9 cellular contexts compared by ENCODE assay signal in the genomic region with DNA sequence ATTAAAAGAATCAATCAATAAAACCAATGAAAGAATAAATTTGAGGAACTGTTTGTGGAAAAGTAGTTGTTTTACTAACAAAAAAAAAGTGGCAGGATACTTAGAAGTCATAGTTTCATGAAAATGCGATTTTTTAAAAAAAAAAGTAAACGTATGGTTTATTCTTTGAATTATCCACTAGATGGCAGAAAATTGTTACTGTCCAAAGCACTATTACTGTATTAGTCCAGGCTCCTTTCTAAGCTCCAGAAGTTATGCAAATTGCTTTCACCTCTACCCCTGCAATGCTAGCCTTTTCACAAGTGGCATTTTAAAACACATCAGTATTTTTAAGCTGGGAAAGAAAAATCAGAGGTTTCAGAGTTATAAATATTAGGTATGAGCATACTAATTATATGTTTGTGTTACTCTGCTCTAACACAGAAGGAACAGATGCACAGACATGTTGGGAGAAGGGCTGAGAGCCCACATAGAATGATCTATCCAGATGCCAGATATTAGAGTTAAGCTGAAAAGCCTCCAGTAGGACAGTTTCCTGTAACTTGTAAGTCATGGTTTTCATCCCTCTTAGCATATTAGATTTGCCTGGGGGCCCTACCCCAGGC.
DNase-seq lines count a peak whose midpoint lies in the region; ATAC-seq, FAIRE-seq and TF ChIP-seq lines count a peak whose summit lies in the region.
"Had no signal": no experiment of that assay in that cellular context is flagged by ENCODE, and none has a peak within 500 bp of the region (broad histone marks: within the 10 kb centered on the region; RNA-seq: fewer than 3 reads in every experiment).

No MANE protein-coding gene starts in this region.

- no peak overlapping the region for H2BK12ac ChIP-seq in H1 (ENCODE audit: low read depth, low read length)

- H3K4me1 Mint-ChIP-seq in neural progenitor cell = no peaks in the 10 kb centered on the region
- peaks cover 3% of the 10 kb centered on the region for H3K4me1 Mint-ChIP-seq in T-helper 2 cell treated with Interferon-gamma antibody and Interleukin-4, amounts not matched to agents 5 μg/mL and 100 μg/mL, for 36 hours (ENCODE audit: low read depth)
- H3K4me1 Mint-ChIP-seq: activated naive CD4-positive, alpha-beta T cell treated with anti-CD3 and anti-CD28 coated beads, Interleukin-2, amount 50 U/mL, for 24 hours had no signal

- no peaks in the 10 kb centered on the region for H3K9me3 ChIP-seq in OCI-LY1 (ENCODE audit: low read length)
- H3K9me3 ChIP-seq in H1 (ENCODE audit: insufficient read depth in 2 of 2, low read depth in 1 of 2, low read length in 1 of 2) = no peaks in the 10 kb centered on the region
- no peaks in the 10 kb centered on the region for H3K9me3 ChIP-seq in neural progenitor cell (ENCODE audit: low read depth)

- H3K56ac ChIP-seq in H1 (replicated peaks; ENCODE audit: insufficient read length, low read depth, low read length) = no peak overlapping the region

- H3K4me3 Mint-ChIP-seq in neural progenitor cell = no peak overlapping the region
- H3K4me3 Mint-ChIP-seq in T-helper 2 cell treated with Interferon-gamma antibody and Interleukin-4, amounts not matched to agents 5 μg/mL and 100 μg/mL, for 36 hours = no peak overlapping the region
- H3K4me3 Mint-ChIP-seq: activated naive CD4-positive, alpha-beta T cell treated with anti-CD3 and anti-CD28 coated beads, Interleukin-2, amount 50 U/mL, for 24 hours had no signal

- 24% methylated on average over 2 of the region's 2 CpGs; no CpG with 5 or more reads in 1 of the 2 experiments for WGBS in H1 (ENCODE audit: extremely low coverage in 1 of 2, insufficient coverage in 1 of 2, insufficient read length in 1 of 2, insufficient replicate concordance in 2 of 2, low coverage in 1 of 2, low lambda C conversion rate in 2 of 2, missing lambda C conversion rate in 1 of 2), 2 experiments

- peak; percentile 58 to 59 for TF ChIP-seq RAD21 in H1 (IDR thresholded peaks at IDR 0.05 in 1 of 2, conservative IDR thresholded peaks at IDR 0.05 in 1 of 2; ENCODE audit: low read depth in 2 of 2, low read length in 2 of 2)

- H3K14ac ChIP-seq in H1 (ENCODE audit: insufficient read length) = no peak overlapping the region

- H3K9me2 ChIP-seq in OCI-LY1 (ENCODE audit: low read depth, low read length) = no peaks in the 10 kb centered on the region

- peak; percentile 13 for DNase-seq in DMS79 treated with DMSO at 0.1 percent for 48 hours (lab: John Stamatoyannopoulos, UW)
- DNase-seq in DMS79 (lab: John Stamatoyannopoulos, UW) = no peak
- peak; percentile 18 for DNase-seq in HT-29 (ENCODE audit: low spot score)
- no peak for DNase-seq in H1 (ENCODE audit: low read depth in 1 of 2, low spot score in 2 of 2)
- DNase-seq in neural progenitor cell (ENCODE audit: low spot score) = peak; percentile 28
- no peak for DNase-seq in T-helper 2 cell treated with Interferon-gamma antibody and Interleukin-4, amounts not matched to agents 5 μg/mL and 100 μg/mL, for 36 hours (ENCODE audit: low spot score)

- H3K79me1 ChIP-seq in H1 (ENCODE audit: low read depth, low read length) = no peaks in the 10 kb centered on the region

- H3K36me3 ChIP-seq in OCI-LY1 (ENCODE audit: insufficient read depth, low read length) (no peaks in the 10 kb centered on the region), H1 (ENCODE audit: control insufficient read depth in 2 of 4, insufficient read depth in 4 of 4, low read length in 3 of 4) (no peaks in the 10 kb centered on the region), neural progenitor cell (no peaks in the 10 kb centered on the region)

- no peak overlapping the region for H2AK5ac ChIP-seq in H1 (ENCODE audit: low read depth, low read length)

- H2AFZ ChIP-seq in OCI-LY1 (ENCODE audit: low read length) (no peak overlapping the region), H1 (ENCODE audit: low read length) (no peak overlapping the region), neural progenitor cell (replicated peaks) (no peak overlapping the region)

- H4K91ac ChIP-seq in H1 (replicated peaks; ENCODE audit: insufficient read length, low read length) = no peak overlapping the region

- H3K27me3 ChIP-seq in OCI-LY1 (ENCODE audit: insufficient read depth, low read length) (no peaks in the 10 kb centered on the region), H1 (replicated peaks in 1 of 4; ENCODE audit: control insufficient read depth in 3 of 4, extremely low read depth in 1 of 4, insufficient read depth in 3 of 4, low read length in 3 of 4) (no peaks in the 10 kb centered on the region), neural progenitor cell (no peaks in the 10 kb centered on the region)

- H4K5ac ChIP-seq in H1 (ENCODE audit: insufficient read length, low read depth, low read length) = no peak overlapping the region

- H2BK120ac ChIP-seq in H1 (replicated peaks; ENCODE audit: low read depth, low read length) = no peak overlapping the region

- no peak overlapping the region for H2BK5ac ChIP-seq in H1 (ENCODE audit: low read depth, low read length)

- H3K18ac ChIP-seq in H1 (ENCODE audit: extremely low read depth, low read length) = no peak overlapping the region

- peak overlapping the region; percentile 59 for H3K27ac ChIP-seq in OCI-LY1 (ENCODE audit: low read depth, low read length, poor library complexity, severe bottlenecking)
- no peak overlapping the region for H3K27ac ChIP-seq in H1 (ENCODE audit: low read depth, low read length)
- no peak overlapping the region for H3K27ac ChIP-seq in neural progenitor cell

- no peak for TF ChIP-seq POLR2A in H1 (IDR thresholded peaks at IDR 0.05; ENCODE audit: control extremely low read depth in 1 of 2, low read depth in 2 of 2, low read length in 2 of 2)

- no peak overlapping the region for H4K8ac ChIP-seq in H1 (ENCODE audit: extremely low read depth, insufficient read depth, low read length)

- TF ChIP-seq CTCF in OCI-LY1 (IDR thresholded peaks at IDR 0.05; ENCODE audit: low read length) (peak; percentile 54), H1 (IDR thresholded peaks at IDR 0.05; ENCODE audit: control extremely low read depth in 1 of 3, insufficient read depth in 1 of 3, low read depth in 1 of 3, low read length in 3 of 3) (no peak; a peak in 1 of 4 replicates), neural progenitor cell (IDR thresholded peaks at IDR 0.05) (peak; percentile 55)

- H3K27ac Mint-ChIP-seq in neural progenitor cell = no peak overlapping the region
- no peak overlapping the region for H3K27ac Mint-ChIP-seq in T-helper 2 cell treated with Interferon-gamma antibody and Interleukin-4, amounts not matched to agents 5 μg/mL and 100 μg/mL, for 36 hours
- H3K27ac Mint-ChIP-seq: activated naive CD4-positive, alpha-beta T cell treated with anti-CD3 and anti-CD28 coated beads, Interleukin-2, amount 50 U/mL, for 24 hours had no signal

- POLR2A ChIA-PET in H1 (lab: Charles Lee; ENCODE audit: partially characterized antibody) = no interaction called here

- no peak overlapping the region for H3K9ac ChIP-seq in OCI-LY1 (ENCODE audit: low read length)
- no peak overlapping the region for H3K9ac ChIP-seq in H1 (replicated peaks in 1 of 4; ENCODE audit: extremely low read depth in 1 of 4, low read depth in 3 of 4, low read length in 3 of 4)
- H3K9ac ChIP-seq in neural progenitor cell = no peak overlapping the region

- FAIRE-seq in H1 (lab: Jason Lieb, UNC) = no peak

- H3K4me3 ChIP-seq in OCI-LY1 (ENCODE audit: low read depth, low read length, poor library complexity, severe bottlenecking) = no peak overlapping the region
- no peak overlapping the region for H3K4me3 ChIP-seq in H1 (ENCODE audit: extremely low read depth in 1 of 4, insufficient read depth in 2 of 4, low read depth in 3 of 4, low read length in 4 of 4)
- H3K4me3 ChIP-seq in neural progenitor cell = no peak overlapping the region

- H3K4me1 ChIP-seq in OCI-LY1 (ENCODE audit: insufficient read depth, low read length, severe bottlenecking) (peaks cover 38% of the 10 kb centered on the region), H1 (replicated peaks in 1 of 4; ENCODE audit: control insufficient read depth in 3 of 4, insufficient read depth in 4 of 4, low read length in 3 of 4) (no peaks in the 10 kb centered on the region), neural progenitor cell (no peaks in the 10 kb centered on the region)

- CTCF ChIA-PET in H1 (lab: Charles Lee; ENCODE audit: partially characterized antibody) = interaction anchor here (0.7 to 2.1 kb wide), 25 partner anchors 10 to 1292 kb away, joined by 3 to 12 read pairs (median 3); partner anchors contain the start of gene NDUFAF4

- H3K23ac ChIP-seq in H1 (ENCODE audit: insufficient read length) = no peak overlapping the region

- peak; percentile 94 for ATAC-seq in GM21619 (IDR thresholded peaks at IDR 0.05; ENCODE audit: unreplicated experiment)

- H3K9me3 Mint-ChIP-seq in neural progenitor cell = no peaks in the 10 kb centered on the region
- H3K9me3 Mint-ChIP-seq in T-helper 2 cell treated with Interferon-gamma antibody and Interleukin-4, amounts not matched to agents 5 μg/mL and 100 μg/mL, for 36 hours = no peaks in the 10 kb centered on the region
- H3K9me3 Mint-ChIP-seq: activated naive CD4-positive, alpha-beta T cell treated with anti-CD3 and anti-CD28 coated beads, Interleukin-2, amount 50 U/mL, for 24 hours had no signal

- no peaks in the 10 kb centered on the region for H3F3A ChIP-seq in OCI-LY1 (ENCODE audit: insufficient read depth, low read length)
- no peaks in the 10 kb centered on the region for H3F3A ChIP-seq in neural progenitor cell (ENCODE audit: low read depth)

- no peaks in the 10 kb centered on the region for H4K20me1 ChIP-seq in OCI-LY1 (ENCODE audit: insufficient read depth, low read length)
- no peaks in the 10 kb centered on the region for H4K20me1 ChIP-seq in H1 (replicated peaks in 1 of 2; ENCODE audit: control insufficient read depth in 1 of 2, insufficient read depth in 2 of 2, low read length in 2 of 2)
- no peaks in the 10 kb centered on the region for H4K20me1 ChIP-seq in neural progenitor cell (ENCODE audit: low read depth)

- no peak overlapping the region for H2BK20ac ChIP-seq in H1 (ENCODE audit: low read length)

- H3K4ac ChIP-seq in H1 (replicated peaks; ENCODE audit: insufficient read length, low read depth, low read length) = no peak overlapping the region

- H3K23me2 ChIP-seq in H1 (ENCODE audit: low read depth, low read length) = no peaks in the 10 kb centered on the region

- H3K4me2 ChIP-seq in OCI-LY1 (ENCODE audit: low read length) (0 out of 2 replicates have a peak overlapping the region, but pooled peaks have one; percentile 3), H1 (ENCODE audit: insufficient read depth in 1 of 2, low read depth in 2 of 2, low read length in 2 of 2) (no peak overlapping the region), neural progenitor cell (no peak overlapping the region)

- H3K79me2 ChIP-seq in OCI-LY1 (ENCODE audit: insufficient read depth, low read length) (no peaks in the 10 kb centered on the region), H1 (ENCODE audit: control insufficient read depth in 1 of 2, insufficient read depth in 2 of 2, low read length in 2 of 2) (no peaks in the 10 kb centered on the region), neural progenitor cell (ENCODE audit: low read depth) (no peaks in the 10 kb centered on the region)

- H2BK15ac ChIP-seq in H1 (ENCODE audit: low read length) = no peak overlapping the region

- no peaks in the 10 kb centered on the region for H3K27me3 Mint-ChIP-seq in neural progenitor cell (ENCODE audit: insufficient read depth, low read depth)
- H3K27me3 Mint-ChIP-seq in T-helper 2 cell treated with Interferon-gamma antibody and Interleukin-4, amounts not matched to agents 5 μg/mL and 100 μg/mL, for 36 hours (ENCODE audit: low read depth) = peaks cover 9% of the 10 kb centered on the region

- H3K36me3 Mint-ChIP-seq in neural progenitor cell = no peaks in the 10 kb centered on the region
- H3K36me3 Mint-ChIP-seq in T-helper 2 cell treated with Interferon-gamma antibody and Interleukin-4, amounts not matched to agents 5 μg/mL and 100 μg/mL, for 36 hours (ENCODE audit: low read depth) = no peaks in the 10 kb centered on the region
- H3K36me3 Mint-ChIP-seq: activated naive CD4-positive, alpha-beta T cell treated with anti-CD3 and anti-CD28 coated beads, Interleukin-2, amount 50 U/mL, for 24 hours had no signal

- TF ChIP-seq EP300 in H1 (IDR thresholded peaks at IDR 0.05; ENCODE audit: borderline replicate concordance in 1 of 2, low read depth in 2 of 2, low read length in 2 of 2) = no peak

Comparison
In these comparisons a context has a peak if more than half of its experiments do, and no peak if none do; other contexts are left out.
1. DNase-seq: peak in DMS79 treated with DMSO at 0.1 percent for 48 hours (single experiment), HT-29 (single experiment) and neural progenitor cell (single experiment); none in DMS79 (single experiment), H1 (0 of 2) and T-helper 2 cell treated with Interferon-gamma antibody and Interleukin-4, amounts not matched to agents 5 μg/mL and 100 μg/mL, for 36 hours (single experiment).
2. CTCF ChIP-seq: peak in OCI-LY1 (single experiment) and neural progenitor cell (single experiment); none in H1 (0 of 3).